In the genomic region with DNA sequence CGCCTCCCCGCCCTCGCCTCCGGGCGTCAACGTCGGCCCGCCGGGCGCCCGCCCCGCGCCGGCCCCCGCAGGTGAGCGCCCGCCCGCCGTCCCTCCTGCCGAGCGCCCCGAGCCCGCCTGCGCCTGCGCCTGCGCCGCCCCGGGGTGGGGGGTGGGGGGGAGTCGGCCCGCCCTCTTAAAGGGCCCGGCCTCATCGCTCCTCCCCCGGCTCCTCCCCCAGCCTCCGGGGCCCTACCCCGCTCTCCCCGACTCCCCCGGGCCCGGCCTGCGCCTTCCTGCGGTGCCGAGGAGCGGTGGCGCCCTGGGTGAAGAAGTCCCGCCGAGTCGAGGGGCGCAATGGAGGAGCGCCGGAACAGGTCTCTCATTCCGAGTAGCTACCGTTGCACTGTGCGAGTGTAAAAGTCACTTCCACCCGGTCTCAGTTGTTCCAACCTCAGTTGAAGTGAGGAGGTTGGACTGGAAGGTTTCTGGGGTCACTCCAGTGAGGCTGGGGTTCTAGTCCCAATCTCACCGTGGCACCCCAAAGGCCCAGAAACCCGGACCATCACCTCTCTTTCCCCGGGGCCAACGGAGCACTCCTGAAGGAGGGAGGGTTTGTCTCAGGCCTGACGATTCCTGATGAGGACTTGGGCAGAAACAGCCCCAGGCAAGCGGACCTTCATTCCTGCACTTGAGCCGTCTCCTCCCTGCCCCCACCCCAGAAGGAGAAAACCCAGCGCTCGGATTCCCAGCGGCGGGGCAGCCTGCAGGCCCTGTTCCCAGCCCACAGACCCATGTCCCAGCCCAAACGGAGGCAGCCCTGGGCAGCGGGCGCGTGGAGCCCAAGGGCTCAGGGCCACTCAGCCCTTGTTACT, we compare ENCODE assay signal across 8 cellular contexts. TPM values are rescaled to one million over a fixed set of nuclear protein-coding genes. Genes with fewer than 3 reads are reported as not detected.
DNase-seq lines count a peak whose midpoint lies in the region; ATAC-seq and TF ChIP-seq lines count a peak whose summit lies in the region.

No MANE protein-coding gene starts in this region.

- POLR2A ChIA-PET in PC-9 (lab: Charles Lee; ENCODE audit: unreplicated experiment): interaction anchor here (0.5 to 0.6 kb wide), 2 partner anchors 755 to 1933 kb away, joined by 3 to 4 read pairs; no protein-coding TSS in a partner anchor

- no peaks in the 10 kb centered on the region for H3K27me3 Mint-ChIP-seq in activated T-helper 17 cell treated with anti-CD3 and anti-CD28 coated beads, Interleukin-2, amount 50 U/mL, for 72 hours
- H3K27me3 Mint-ChIP-seq in natural killer cell (ENCODE audit: low read depth in 2 of 2): no peaks in the 10 kb centered on the region

- ATAC-seq in GM21528 (IDR thresholded peaks at IDR 0.05; ENCODE audit: low FRiP score, unreplicated experiment) (peak; percentile 34), natural killer cell (peak; percentile 52 to 76 (median 60))
- peak; percentile 70 for ATAC-seq in activated T-helper 17 cell treated with anti-CD3 and anti-CD28 coated beads, Interleukin-2, amount 50 U/mL, for 72 hours (replicated peaks)

- peak overlapping the region; percentile 58 for H3K4me3 ChIP-seq in Jurkat, Clone E6-1 (ENCODE audit: low read length)
- H3K4me3 ChIP-seq in PC-9 (peak overlapping the region; percentile 56), fibroblast of mammary gland (ENCODE audit: control insufficient read depth, low read depth, low read length) (peak overlapping the region; percentile 50)

- intact Hi-C loops in PC-9 (cut with micrococcal nuclease; ENCODE audit: unreplicated experiment) (loop anchor here (5.0 kb wide), 1 partner anchor 353 kb away; no protein-coding TSS in a partner anchor), natural killer cell (cut with micrococcal nuclease) (loop anchor here (5.0 kb wide), 1 partner anchor 592 kb away; a partner anchor contains a TSS)

- peak overlapping the region; percentile 58 for H3K4me3 Mint-ChIP-seq in activated T-helper 17 cell treated with anti-CD3 and anti-CD28 coated beads, Interleukin-2, amount 50 U/mL, for 72 hours
- peak overlapping the region; percentile 47 for H3K4me3 Mint-ChIP-seq in natural killer cell

- peaks cover 65% of the 10 kb centered on the region for H3F3A ChIP-seq in PC-9 (ENCODE audit: insufficient read depth, low read depth)

- H3K36me3 Mint-ChIP-seq in activated T-helper 17 cell treated with anti-CD3 and anti-CD28 coated beads, Interleukin-2, amount 50 U/mL, for 72 hours (ENCODE audit: low read depth): no peaks in the 10 kb centered on the region
- H3K36me3 Mint-ChIP-seq in natural killer cell: no peaks in the 10 kb centered on the region

- peaks cover 68% of the 10 kb centered on the region for H3K4me1 ChIP-seq in PC-9 (replicated peaks; ENCODE audit: insufficient read depth)

- H3K9me3 Mint-ChIP-seq in activated T-helper 17 cell treated with anti-CD3 and anti-CD28 coated beads, Interleukin-2, amount 50 U/mL, for 72 hours: no peaks in the 10 kb centered on the region
- no peaks in the 10 kb centered on the region for H3K9me3 Mint-ChIP-seq in natural killer cell

- peak overlapping the region; percentile 78 for H3K4me2 ChIP-seq in PC-9

- H3K9me2 ChIP-seq in PC-9 (ENCODE audit: insufficient read depth): no peaks in the 10 kb centered on the region

- H3K27ac ChIP-seq in PC-9: no peak overlapping the region

- no peak overlapping the region for H3K27ac Mint-ChIP-seq in activated T-helper 17 cell treated with anti-CD3 and anti-CD28 coated beads, Interleukin-2, amount 50 U/mL, for 72 hours
- H3K27ac Mint-ChIP-seq in natural killer cell: peak overlapping the region; percentile 48 to 97

- peaks cover 30% of the 10 kb centered on the region for H3K4me1 Mint-ChIP-seq in activated T-helper 17 cell treated with anti-CD3 and anti-CD28 coated beads, Interleukin-2, amount 50 U/mL, for 72 hours
- peaks cover 34 to 38% of the 10 kb centered on the region in 2 donors for H3K4me1 Mint-ChIP-seq in natural killer cell

- H3K79me2 ChIP-seq in PC-9 (ENCODE audit: low read depth): peaks cover 27% of the 10 kb centered on the region

- TF ChIP-seq CTCF in PC-9 (conservative IDR thresholded peaks at IDR 0.05): no peak
- no peak for TF ChIP-seq CTCF in fibroblast of mammary gland (conservative IDR thresholded peaks at IDR 0.05; ENCODE audit: control insufficient read depth, insufficient read depth, low read depth, low read length)
- no peak for TF ChIP-seq CTCF in natural killer cell (IDR thresholded peaks at IDR 0.05)

- H3K36me3 ChIP-seq in PC-9 (ENCODE audit: low read depth): no peaks in the 10 kb centered on the region

- peak; percentile 80 for DNase-seq in Caki2 (ENCODE audit: low read depth)
- DNase-seq in Jurkat, Clone E6-1 (ENCODE audit: low read depth, low spot score): peak; percentile 69
- DNase-seq in PC-9: peak; percentile 58 to 92
- DNase-seq in fibroblast of mammary gland (ENCODE audit: low read depth): peak; percentile 54
- peak; percentile 81 for DNase-seq in natural killer cell
- peak; percentile 88 for DNase-seq in stimulated activated naive CD4-positive, alpha-beta T cell treated with Interleukin-2 at 50 U/mL for 16 hours (lab: John Stamatoyannopoulos, UW)

- H4K20me1 ChIP-seq in PC-9 (ENCODE audit: insufficient read depth): peaks cover 7% of the 10 kb centered on the region; the same call in 1 of the 2 replicates

- H3K9me3 ChIP-seq in PC-9 (ENCODE audit: insufficient read depth, low read depth): no peaks in the 10 kb centered on the region

- CTCF ChIA-PET in PC-9 (lab: Charles Lee): interaction anchor here (0.6 kb wide), 1 partner anchor 48 kb away, joined by 4 read pairs; no protein-coding TSS in a partner anchor

- peak overlapping the region; percentile 80 for H2AFZ ChIP-seq in PC-9

- in situ Hi-C loops in Caki2 (cut with HindIII; ENCODE audit: low pct_unique_long_range_greater_than_20kb, low sequenced_read_pairs): no loop called here

- H3K27me3 ChIP-seq in PC-9 (ENCODE audit: insufficient read depth, low read depth): no peaks in the 10 kb centered on the region

- TSS peak; percentile 57 for BruUV-seq in PC-9 (replicated peaks; lab: Mats Ljungman, UMichigan)

RNA-seq across cellular contexts. Expression of a gene that starts 1.5 kb away (rescaled TPM):
- total RNA-seq in Caki2 (2014; rRNA removed; shearing (Covaris generic); ENCODE audit: low replicate concordance): 10.7 and 21.2 TPM in 2 replicates
- polyA plus RNA-seq in Jurkat, Clone E6-1 (2012; ENCODE audit: insufficient read depth, insufficient read length): 19.7 TPM
- total RNA-seq in PC-9 (2021): 118 and 125 TPM in 2 replicates
- total RNA-seq in activated T-helper 17 cell treated with anti-CD3 and anti-CD28 coated beads, Interleukin-2, amount 50 U/mL, for 72 hours: 10 to 100 TPM; 56.5 to 67.7 TPM
- 100 to 1,000 TPM; 169 to 207 (median 171) TPM for total RNA-seq in natural killer cell
